Comparison of ENCODE assay signal across 8 cellular contexts in genomic region chr5:175796536-175797499, GRCh38.
DNase-seq lines count a peak whose midpoint lies in the region; ATAC-seq and TF ChIP-seq lines count a peak whose summit lies in the region.

No MANE protein-coding gene starts in this region.

- no peak for TF ChIP-seq CTCF in GM12865 (IDR thresholded peaks at IDR 0.05; ENCODE audit: insufficient read depth, low read depth, low read length, missing control alignments)

- peak; percentile 55 for DNase-seq in GM12865 (ENCODE audit: low read depth)
- peak; percentile 35 for DNase-seq in NCI-H526 treated with DMSO at 0.1 percent for 48 hours (lab: John Stamatoyannopoulos, UW)
- DNase-seq in activated T-cell treated with anti-CD3 and anti-CD28 coated beads for 4 hours, result peak; percentile 57
- peak; percentile 68 for DNase-seq in epidermal melanocyte (ENCODE audit: insufficient read length, low spot score)
- peak; percentile 60 for DNase-seq in myocyte (ENCODE audit: low read depth)
- DNase-seq in stimulated activated CD8-positive, alpha-beta memory T cell treated with anti-CD3 and anti-CD28 coated beads, Interleukin-7, amount 100 ng/mL, for 1 hour (ENCODE audit: low read depth in 2 of 2), result peak; percentile 24 to 44
- DNase-seq in AML-193 (lab: John Stamatoyannopoulos, UW), result no peak

- H3K4me3 ChIP-seq in GM12865 (ENCODE audit: low read depth, low read length), result no peak overlapping the region

- ATAC-seq in HG03066 (IDR thresholded peaks at IDR 0.05; ENCODE audit: low read depth, unreplicated experiment), result peak; percentile 93

Comparison
In these comparisons a context has a peak if more than half of its experiments do, and no peak if none do; other contexts are left out.
1. DNase-seq: peak in GM12865 (single experiment), NCI-H526 treated with DMSO at 0.1 percent for 48 hours (single experiment), activated T-cell treated with anti-CD3 and anti-CD28 coated beads for 4 hours (single experiment), epidermal melanocyte (single experiment), myocyte (single experiment) and stimulated activated CD8-positive, alpha-beta memory T cell treated with anti-CD3 and anti-CD28 coated beads, Interleukin-7, amount 100 ng/mL, for 1 hour (2 of 2); none in AML-193 (0 of 2).